In genomic region chr11:67464411-67465189, GRCh38 we compare ENCODE assay signal across 1 cellular context.
TF ChIP-seq lines count a peak whose summit lies in the region.

No MANE protein-coding gene starts in this region.

TF ChIP-seq in GM12878, 131 proteins besides CTCF, POLR2A, EP300 and RAD21 (continues in another document):
- TF ChIP-seq RUNX3 (IDR thresholded peaks at IDR 0.05; ENCODE audit: low read length) (peak; percentile 22), BHLHE40 (IDR thresholded peaks at IDR 0.05; ENCODE audit: borderline replicate concordance in 1 of 2, low read depth in 2 of 2, low read length in 1 of 2) (peak; percentile 46 to 82; a peak in 3 of 4 replicates), NR2F1 (conservative IDR thresholded peaks at IDR 0.05) (peak; percentile 78; the same call in 1 of the 2 replicates), E2F4 (IDR thresholded peaks at IDR 0.05; ENCODE audit: low read depth, low read length) (no peak), RELB (IDR thresholded peaks at IDR 0.05; ENCODE audit: low read depth) (0 out of 2 replicates have a peak, but pooled peaks have one; percentile 23), IKZF2 (IDR thresholded peaks at IDR 0.05) (peak in 1 of 2 experiments; percentile 14; a peak in 1 of 4 replicates), YY1 (IDR thresholded peaks at IDR 0.05; ENCODE audit: low read depth, low read length) (peak; percentile 93), RAD51 (IDR thresholded peaks at IDR 0.05) (peak; percentile 96), MEF2A (IDR thresholded peaks at IDR 0.05; ENCODE audit: insufficient read depth, low read depth, low read length) (no peak), ZNF384 (IDR thresholded peaks at IDR 0.05; ENCODE audit: borderline replicate concordance, low read depth, low read length) (no peak), NR2C1 (IDR thresholded peaks at IDR 0.05) (peak; percentile 56), NBN (IDR thresholded peaks at IDR 0.05) (0 out of 2 replicates have a peak, but pooled peaks have one; percentile 32), EGR1 (IDR thresholded peaks at IDR 0.05; ENCODE audit: borderline replicate concordance in 1 of 2, low read depth in 2 of 2, low read length in 2 of 2) (peak in 1 of 2 experiments; percentile 17; a peak in 1 of 3 replicates), POLR2AphosphoS2 (IDR thresholded peaks at IDR 0.05; ENCODE audit: low read depth, low read length) (peak; percentile 77), USF2 (IDR thresholded peaks at IDR 0.05; ENCODE audit: borderline replicate concordance, low read depth, low read length) (peak; percentile 58), HDGF (IDR thresholded peaks at IDR 0.05) (peak; percentile 70; the same call in 1 of the 2 replicates), TCF12 (IDR thresholded peaks at IDR 0.05; ENCODE audit: low read depth, low read length) (peak; percentile 49; the same call in 1 of the 2 replicates), MAX (IDR thresholded peaks at IDR 0.05; ENCODE audit: low read depth, low read length) (no peak), SPI1 (IDR thresholded peaks at IDR 0.05; ENCODE audit: borderline replicate concordance, insufficient read depth, low read depth, low read length) (peak; percentile 4; the same call in 1 of the 2 replicates), MEF2B (IDR thresholded peaks at IDR 0.05; ENCODE audit: partially characterized antibody, poor library complexity, severe bottlenecking) (peak; percentile 74), FOXK2 (IDR thresholded peaks at IDR 0.05) (no peak), POLR2AphosphoS5 (IDR thresholded peaks at IDR 0.05; ENCODE audit: low read length) (peak; percentile 73; the same call in 1 of the 2 replicates), GATAD2B (conservative IDR thresholded peaks at IDR 0.05; ENCODE audit: low read depth) (0 out of 2 replicates have a peak, but pooled peaks have one; percentile 29), EED (IDR thresholded peaks at IDR 0.05; ENCODE audit: low read depth) (0 out of 2 replicates have a peak, but pooled peaks have one; percentile 6), SP1 (IDR thresholded peaks at IDR 0.05; ENCODE audit: low read depth, low read length) (no peak), TCF3 (IDR thresholded peaks at IDR 0.05; ENCODE audit: borderline replicate concordance, insufficient read depth, low read depth, low read length) (0 out of 2 replicates have a peak, but pooled peaks have one; percentile 58), BACH1 (IDR thresholded peaks at IDR 0.05; ENCODE audit: borderline replicate concordance) (peak; percentile 1; the same call in 1 of the 2 replicates), SMARCA5 (IDR thresholded peaks at IDR 0.05) (0 out of 2 replicates have a peak, but pooled peaks have one; percentile 29), CUX1 (IDR thresholded peaks at IDR 0.05; ENCODE audit: insufficient replicate concordance, low read depth, low read length) (no peak), POU2F2 (IDR thresholded peaks at IDR 0.05; ENCODE audit: borderline replicate concordance, low read depth, low read length) (peak; percentile 37; the same call in 1 of the 3 replicates), IKZF1 (conservative IDR thresholded peaks at IDR 0.05) (peak; percentile 25; the same call in 1 of the 2 replicates)
- TF ChIP-seq, protein P1, sequence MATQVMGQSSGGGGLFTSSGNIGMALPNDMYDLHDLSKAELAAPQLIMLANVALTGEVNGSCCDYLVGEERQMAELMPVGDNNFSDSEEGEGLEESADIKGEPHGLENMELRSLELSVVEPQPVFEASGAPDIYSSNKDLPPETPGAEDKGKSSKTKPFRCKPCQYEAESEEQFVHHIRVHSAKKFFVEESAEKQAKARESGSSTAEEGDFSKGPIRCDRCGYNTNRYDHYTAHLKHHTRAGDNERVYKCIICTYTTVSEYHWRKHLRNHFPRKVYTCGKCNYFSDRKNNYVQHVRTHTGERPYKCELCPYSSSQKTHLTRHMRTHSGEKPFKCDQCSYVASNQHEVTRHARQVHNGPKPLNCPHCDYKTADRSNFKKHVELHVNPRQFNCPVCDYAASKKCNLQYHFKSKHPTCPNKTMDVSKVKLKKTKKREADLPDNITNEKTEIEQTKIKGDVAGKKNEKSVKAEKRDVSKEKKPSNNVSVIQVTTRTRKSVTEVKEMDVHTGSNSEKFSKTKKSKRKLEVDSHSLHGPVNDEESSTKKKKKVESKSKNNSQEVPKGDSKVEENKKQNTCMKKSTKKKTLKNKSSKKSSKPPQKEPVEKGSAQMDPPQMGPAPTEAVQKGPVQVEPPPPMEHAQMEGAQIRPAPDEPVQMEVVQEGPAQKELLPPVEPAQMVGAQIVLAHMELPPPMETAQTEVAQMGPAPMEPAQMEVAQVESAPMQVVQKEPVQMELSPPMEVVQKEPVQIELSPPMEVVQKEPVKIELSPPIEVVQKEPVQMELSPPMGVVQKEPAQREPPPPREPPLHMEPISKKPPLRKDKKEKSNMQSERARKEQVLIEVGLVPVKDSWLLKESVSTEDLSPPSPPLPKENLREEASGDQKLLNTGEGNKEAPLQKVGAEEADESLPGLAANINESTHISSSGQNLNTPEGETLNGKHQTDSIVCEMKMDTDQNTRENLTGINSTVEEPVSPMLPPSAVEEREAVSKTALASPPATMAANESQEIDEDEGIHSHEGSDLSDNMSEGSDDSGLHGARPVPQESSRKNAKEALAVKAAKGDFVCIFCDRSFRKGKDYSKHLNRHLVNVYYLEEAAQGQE (IDR thresholded peaks at IDR 0.05; ENCODE audit: low read depth, low read length), result no peak
- TF ChIP-seq, protein P2, sequence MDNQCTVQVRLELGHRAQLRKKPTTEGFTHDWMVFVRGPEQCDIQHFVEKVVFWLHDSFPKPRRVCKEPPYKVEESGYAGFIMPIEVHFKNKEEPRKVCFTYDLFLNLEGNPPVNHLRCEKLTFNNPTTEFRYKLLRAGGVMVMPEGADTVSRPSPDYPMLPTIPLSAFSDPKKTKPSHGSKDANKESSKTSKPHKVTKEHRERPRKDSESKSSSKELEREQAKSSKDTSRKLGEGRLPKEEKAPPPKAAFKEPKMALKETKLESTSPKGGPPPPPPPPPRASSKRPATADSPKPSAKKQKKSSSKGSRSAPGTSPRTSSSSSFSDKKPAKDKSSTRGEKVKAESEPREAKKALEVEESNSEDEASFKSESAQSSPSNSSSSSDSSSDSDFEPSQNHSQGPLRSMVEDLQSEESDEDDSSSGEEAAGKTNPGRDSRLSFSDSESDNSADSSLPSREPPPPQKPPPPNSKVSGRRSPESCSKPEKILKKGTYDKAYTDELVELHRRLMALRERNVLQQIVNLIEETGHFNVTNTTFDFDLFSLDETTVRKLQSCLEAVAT (IDR thresholded peaks at IDR 0.05), result peak; percentile 80
- TF ChIP-seq, protein P3, sequence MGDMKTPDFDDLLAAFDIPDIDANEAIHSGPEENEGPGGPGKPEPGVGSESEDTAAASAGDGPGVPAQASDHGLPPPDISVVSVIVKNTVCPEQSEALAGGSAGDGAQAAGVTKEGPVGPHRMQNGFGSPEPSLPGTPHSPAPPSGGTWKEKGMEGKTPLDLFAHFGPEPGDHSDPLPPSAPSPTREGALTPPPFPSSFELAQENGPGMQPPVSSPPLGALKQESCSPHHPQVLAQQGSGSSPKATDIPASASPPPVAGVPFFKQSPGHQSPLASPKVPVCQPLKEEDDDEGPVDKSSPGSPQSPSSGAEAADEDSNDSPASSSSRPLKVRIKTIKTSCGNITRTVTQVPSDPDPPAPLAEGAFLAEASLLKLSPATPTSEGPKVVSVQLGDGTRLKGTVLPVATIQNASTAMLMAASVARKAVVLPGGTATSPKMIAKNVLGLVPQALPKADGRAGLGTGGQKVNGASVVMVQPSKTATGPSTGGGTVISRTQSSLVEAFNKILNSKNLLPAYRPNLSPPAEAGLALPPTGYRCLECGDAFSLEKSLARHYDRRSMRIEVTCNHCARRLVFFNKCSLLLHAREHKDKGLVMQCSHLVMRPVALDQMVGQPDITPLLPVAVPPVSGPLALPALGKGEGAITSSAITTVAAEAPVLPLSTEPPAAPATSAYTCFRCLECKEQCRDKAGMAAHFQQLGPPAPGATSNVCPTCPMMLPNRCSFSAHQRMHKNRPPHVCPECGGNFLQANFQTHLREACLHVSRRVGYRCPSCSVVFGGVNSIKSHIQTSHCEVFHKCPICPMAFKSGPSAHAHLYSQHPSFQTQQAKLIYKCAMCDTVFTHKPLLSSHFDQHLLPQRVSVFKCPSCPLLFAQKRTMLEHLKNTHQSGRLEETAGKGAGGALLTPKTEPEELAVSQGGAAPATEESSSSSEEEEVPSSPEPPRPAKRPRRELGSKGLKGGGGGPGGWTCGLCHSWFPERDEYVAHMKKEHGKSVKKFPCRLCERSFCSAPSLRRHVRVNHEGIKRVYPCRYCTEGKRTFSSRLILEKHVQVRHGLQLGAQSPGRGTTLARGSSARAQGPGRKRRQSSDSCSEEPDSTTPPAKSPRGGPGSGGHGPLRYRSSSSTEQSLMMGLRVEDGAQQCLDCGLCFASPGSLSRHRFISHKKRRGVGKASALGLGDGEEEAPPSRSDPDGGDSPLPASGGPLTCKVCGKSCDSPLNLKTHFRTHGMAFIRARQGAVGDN (IDR thresholded peaks at IDR 0.05), result peak; percentile 85
- TF ChIP-seq, protein P4, sequence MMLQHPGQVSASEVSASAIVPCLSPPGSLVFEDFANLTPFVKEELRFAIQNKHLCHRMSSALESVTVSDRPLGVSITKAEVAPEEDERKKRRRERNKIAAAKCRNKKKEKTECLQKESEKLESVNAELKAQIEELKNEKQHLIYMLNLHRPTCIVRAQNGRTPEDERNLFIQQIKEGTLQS (IDR thresholded peaks at IDR 0.05; ENCODE audit: borderline replicate concordance, extremely low read depth, low read depth, low read length), result no peak; the same call in 1 of the 2 replicates
- TF ChIP-seq, protein P5, sequence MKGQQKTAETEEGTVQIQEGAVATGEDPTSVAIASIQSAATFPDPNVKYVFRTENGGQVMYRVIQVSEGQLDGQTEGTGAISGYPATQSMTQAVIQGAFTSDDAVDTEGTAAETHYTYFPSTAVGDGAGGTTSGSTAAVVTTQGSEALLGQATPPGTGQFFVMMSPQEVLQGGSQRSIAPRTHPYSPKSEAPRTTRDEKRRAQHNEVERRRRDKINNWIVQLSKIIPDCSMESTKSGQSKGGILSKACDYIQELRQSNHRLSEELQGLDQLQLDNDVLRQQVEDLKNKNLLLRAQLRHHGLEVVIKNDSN (IDR thresholded peaks at IDR 0.05; ENCODE audit: borderline replicate concordance, extremely low read length, insufficient read depth, low read depth, low read length), result peak; percentile 79
